20 cellular contexts compared by ENCODE assay signal in genomic region chr7:148662646-148663045, GRCh38. TPM values are rescaled to one million over a fixed set of nuclear protein-coding genes. Genes with fewer than 3 reads are reported as not detected.
DNase-seq lines count a peak whose midpoint lies in the region; ATAC-seq lines count a peak whose summit lies in the region.
"Had no signal": no experiment of that assay in that cellular context is flagged by ENCODE, and none has a peak within 500 bp of the region (broad histone marks: within the 10 kb centered on the region; RNA-seq: fewer than 3 reads in every experiment).

No MANE protein-coding gene starts in this region.

- ATAC-seq in HG02870 (IDR thresholded peaks at IDR 0.05; ENCODE audit: unreplicated experiment): no peak
- ATAC-seq in GM18873 (IDR thresholded peaks at IDR 0.05; ENCODE audit: low FRiP score, unreplicated experiment): no peak
- ATAC-seq: pancreas had no signal

- peak; percentile 40 for DNase-seq in Daoy (ENCODE audit: low read depth)
- DNase-seq in LHCN-M2 (ENCODE audit: low read depth): peak; percentile 44
- peak; percentile 41 for DNase-seq in amniotic epithelial cell (ENCODE audit: low read depth)
- peak; percentile 71 for DNase-seq in myocyte (ENCODE audit: low read depth)
- no peak for DNase-seq in NCI-H510A (lab: John Stamatoyannopoulos, UW)
- DNase-seq in UCSD-AML1 (lab: John Stamatoyannopoulos, UW; ENCODE audit: unreplicated experiment): no peak
- DNase-seq: activated CD4-positive, alpha-beta memory T cell treated with anti-CD3 and anti-CD28 coated beads for 36 hours; activated CD4-positive, alpha-beta T cell treated with anti-CD3 and anti-CD28 coated beads for 1 hour; activated CD8-positive, alpha-beta memory T cell treated with anti-CD3 and anti-CD28 coated beads, Interleukin-2, amount 50 U/mL, for 4 hours; activated naive CD4-positive, alpha-beta T cell treated with Interleukin-2 at 50 U/mL for 16 hours; COR-L47; DND-41; NCI-H446 treated with DMSO at 0.1 percent for 48 hours; NCI-H82; pancreas; retina; stimulated activated naive CD4-positive, alpha-beta T cell; upper lobe of left lung had no signal

RNA-seq across cellular contexts. Expression of gene CUL1, which starts 36.1 kb away (rescaled TPM):
- 88.5 and 97.8 TPM in 2 replicates for total RNA-seq in Daoy (2014; rRNA removed; shearing (Covaris generic))
- total RNA-seq in LHCN-M2 (2014; rRNA removed) (81.9 and 88.2 TPM in 2 replicates), myocyte (65.5 and 75.3 TPM in 2 replicates)
- 32.4 TPM for polyA plus RNA-seq in LHCN-M2 (2012)
- 34.3 TPM for polyA plus RNA-seq in myocyte (2012)

Comparison
In these comparisons a context has a peak if more than half of its experiments do, and no peak if none do; other contexts are left out.
1. DNase-seq: peak in Daoy (single experiment), LHCN-M2 (single experiment), amniotic epithelial cell (single experiment) and myocyte (single experiment); none in NCI-H510A (single experiment) and UCSD-AML1 (single experiment).